ENCODE assay signal across 21 cellular contexts in the genomic region with DNA sequence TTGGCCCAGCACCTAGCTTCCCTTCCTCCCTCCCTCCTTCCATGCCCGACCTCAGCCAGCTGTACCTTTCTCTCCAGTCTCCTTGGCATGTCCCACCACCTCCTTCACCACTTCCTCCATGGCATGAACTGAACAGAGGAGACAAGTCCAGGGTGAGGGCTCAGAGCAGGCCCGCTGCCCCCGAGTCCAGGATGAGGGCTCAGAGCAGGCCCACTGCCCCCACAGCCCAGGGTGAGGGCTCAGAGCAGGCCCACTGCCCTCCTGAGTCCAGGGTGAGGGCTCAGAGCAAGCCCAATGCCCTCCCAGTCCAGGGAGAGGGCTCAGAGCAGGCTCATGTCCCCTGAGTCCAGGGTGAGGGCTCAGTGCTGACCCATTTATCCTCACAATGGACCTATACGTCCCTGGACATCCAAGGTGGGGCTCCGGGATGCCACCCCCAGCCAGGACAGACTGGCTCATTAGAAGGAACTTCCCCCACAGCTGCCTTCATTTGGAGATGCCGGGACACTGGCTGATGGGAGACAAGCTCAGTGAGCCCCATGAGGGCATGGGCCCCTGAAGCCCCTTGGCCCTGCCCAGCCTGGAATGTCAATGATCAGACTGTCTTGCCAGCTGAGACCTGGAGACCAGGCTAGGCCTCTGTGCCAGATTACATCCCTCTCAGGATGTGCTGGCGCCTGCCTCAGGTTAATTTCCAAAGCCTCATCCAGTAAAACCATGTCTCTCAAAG. TPM values are rescaled to one million over a fixed set of nuclear protein-coding genes. Genes with fewer than 3 reads are reported as not detected.
A peak's percentile ranks its signal among the peaks of the same experiment; 100 is the strongest.
DNase-seq lines count a peak whose midpoint lies in the region; ATAC-seq, FAIRE-seq and TF ChIP-seq lines count a peak whose summit lies in the region.
"Had no signal": no experiment of that assay in that cellular context is flagged by ENCODE, and none has a peak within 500 bp of the region (broad histone marks: within the 10 kb centered on the region; RNA-seq: fewer than 3 reads in every experiment).

No MANE protein-coding gene starts in this region.

- H3K4me2 ChIP-seq in HepG2 (ENCODE audit: low read depth, low read length) = no peak overlapping the region
- H3K4me2 ChIP-seq: BLaER1 treated with 17β-estradiol and CSF1 and Interleukin-3, amounts not matched to agents 10 nM and 100 nM had no signal

- in situ Hi-C loops in HepG2 (cut with HindIII; ENCODE audit: extremely low pct_ligation_motif_present, low pct_unique_long_range_greater_than_20kb) (no loop called here), ACHN (cut with HindIII; ENCODE audit: low pct_ligation_motif_present, low pct_unique_long_range_greater_than_20kb, low sequenced_read_pairs) (no loop called here)

- H2AFZ ChIP-seq in HepG2 (ENCODE audit: low read length) = no peak overlapping the region

- no peaks in the 10 kb centered on the region for H3K27me3 Mint-ChIP-seq in osteocyte (ENCODE audit: unreplicated experiment)
- H3K27me3 Mint-ChIP-seq in activated naive CD8-positive, alpha-beta T cell treated with anti-CD3 and anti-CD28 coated beads, Interleukin-2, amount 50 U/mL, for 24 hours = no peaks in the 10 kb centered on the region
- H3K27me3 Mint-ChIP-seq: B cell had no signal

- WGBS in HepG2 (ENCODE audit: low lambda C conversion rate) = 18% methylated on average over 5 of the region's 7 CpGs
- WGBS in right lobe of liver (ENCODE audit: insufficient coverage, low coverage, low lambda C conversion rate, missing lambda C conversion rate) = 73% methylated on average over 2 of the region's 7 CpGs
- 91% methylated on average over 5 of the region's 7 CpGs for WGBS in esophagus muscularis mucosa

- intact Hi-C loops in HepG2 (cut with micrococcal nuclease; ENCODE audit: unreplicated experiment) = no loop called here
- intact Hi-C loops in right lobe of liver (cut with DNase I) = no loop called here
- intact Hi-C loops in esophagus muscularis mucosa (cut with DNase I) = no loop called here

- no peaks in the 10 kb centered on the region for H4K20me1 ChIP-seq in HepG2 (ENCODE audit: insufficient read depth, low read length)
- H4K20me1 ChIP-seq: BLaER1 treated with 17β-estradiol and CSF1 and Interleukin-3, amounts not matched to agents 10 nM and 100 nM had no signal

- H3K36me3 ChIP-seq in HepG2 (replicated peaks in 1 of 2; ENCODE audit: control insufficient read depth in 1 of 2, insufficient read depth in 2 of 2, low read length in 2 of 2) (no peaks in the 10 kb centered on the region), right lobe of liver (no peaks in the 10 kb centered on the region), esophagus muscularis mucosa (no peaks in the 10 kb centered on the region)
- H3K36me3 ChIP-seq: BLaER1 treated with 17β-estradiol and CSF1 and Interleukin-3, amounts not matched to agents 10 nM and 100 nM had no signal

- H3K4me3 ChIP-seq in HepG2 (replicated peaks in 1 of 3; ENCODE audit: insufficient read depth in 1 of 3, low read depth in 2 of 3, low read length in 3 of 3) (no peak overlapping the region), right lobe of liver (no peak overlapping the region), esophagus muscularis mucosa (no peak overlapping the region)
- H3K4me3 ChIP-seq: BLaER1 treated with 17β-estradiol and CSF1 and Interleukin-3, amounts not matched to agents 10 nM and 100 nM had no signal

- TF ChIP-seq EP300 in HepG2 (IDR thresholded peaks at IDR 0.05; ENCODE audit: low read depth in 2 of 2, low read length in 2 of 2) = no peak
- TF ChIP-seq EP300 in HepG2 (CRISPR knock-in tag; IDR thresholded peaks at IDR 0.05; ENCODE audit: borderline replicate concordance) = no peak
- no peak for TF ChIP-seq EP300 in esophagus muscularis mucosa (IDR thresholded peaks at IDR 0.05)

- CTCF ChIA-PET in HepG2 (lab: Yijun Ruan, JAX; ENCODE audit: low intra/inter-chr PET ratio, low total read pairs) = no interaction called here

- H3K27me3 ChIP-seq in HepG2 (ENCODE audit: control insufficient read depth in 1 of 2, insufficient read depth in 2 of 2, low read length in 2 of 2) = no peaks in the 10 kb centered on the region; a peak in 1 of 5 replicates
- no peaks in the 10 kb centered on the region for H3K27me3 ChIP-seq in right lobe of liver
- peaks cover 0 to 7% (median 0%) of the 10 kb centered on the region in 4 donors for H3K27me3 ChIP-seq in esophagus muscularis mucosa
- H3K27me3 ChIP-seq: BLaER1 treated with 17β-estradiol and CSF1 and Interleukin-3, amounts not matched to agents 10 nM and 100 nM had no signal

- TF ChIP-seq POLR2A in HepG2 (IDR thresholded peaks at IDR 0.05; ENCODE audit: insufficient read depth in 1 of 2, low read depth in 2 of 2, low read length in 2 of 2) (no peak), right lobe of liver (IDR thresholded peaks at IDR 0.05) (no peak), esophagus muscularis mucosa (IDR thresholded peaks at IDR 0.05; ENCODE audit: low read depth) (no peak)

- TF ChIP-seq RAD21 in HepG2 (CRISPR knock-in tag; IDR thresholded peaks at IDR 0.05) = no peak

- no peak for FAIRE-seq in HepG2 (lab: Jason Lieb, UNC)
- FAIRE-seq: A204.1, D721Med, G401.6, GM12891 had no signal

- ATAC-seq in HepG2 (peak; percentile 57), right lobe of liver (no peak)
- no peak for ATAC-seq in activated naive CD8-positive, alpha-beta T cell treated with anti-CD3 and anti-CD28 coated beads, Interleukin-2, amount 50 U/mL, for 24 hours
- ATAC-seq: CD8-positive, alpha-beta T cell had no signal

- H3K27ac ChIP-seq in HepG2 (ENCODE audit: extremely low read length, insufficient read depth, low read length) = no peak overlapping the region
- no peak overlapping the region for H3K27ac ChIP-seq in right lobe of liver
- H3K27ac ChIP-seq in esophagus muscularis mucosa (replicated peaks in 1 of 4) = no peak overlapping the region
- H3K27ac ChIP-seq: BLaER1 treated with 17β-estradiol and CSF1 and Interleukin-3, amounts not matched to agents 10 nM and 100 nM; C4-2B had no signal

- TF ChIP-seq CTCF in HepG2 (CRISPR knock-in tag; IDR thresholded peaks at IDR 0.05) (no peak), right lobe of liver (IDR thresholded peaks at IDR 0.05) (no peak), esophagus muscularis mucosa (IDR thresholded peaks at IDR 0.05) (no peak), osteocyte (IDR thresholded peaks at IDR 0.05) (no peak)

- H3K4me1 ChIP-seq in HepG2 (ENCODE audit: insufficient read depth, low read length) (no peaks in the 10 kb centered on the region), right lobe of liver (no peaks in the 10 kb centered on the region), esophagus muscularis mucosa (no peaks in the 10 kb centered on the region)
- H3K4me1 ChIP-seq: BLaER1 treated with 17β-estradiol and CSF1 and Interleukin-3, amounts not matched to agents 10 nM and 100 nM; Caco-2 had no signal

- H3K79me2 ChIP-seq in HepG2 (ENCODE audit: insufficient read depth, low read length) = no peaks in the 10 kb centered on the region

- no TSS peak for BruUV-seq in HepG2 (replicated peaks; lab: Mats Ljungman, UMichigan)

- no peak overlapping the region for H3K27ac Mint-ChIP-seq in osteocyte (ENCODE audit: unreplicated experiment)
- no peak overlapping the region for H3K27ac Mint-ChIP-seq in activated naive CD8-positive, alpha-beta T cell treated with anti-CD3 and anti-CD28 coated beads, Interleukin-2, amount 50 U/mL, for 24 hours
- H3K27ac Mint-ChIP-seq: B cell; CD4-positive, alpha-beta T cell; CD8-positive, alpha-beta T cell had no signal

- H3K36me3 Mint-ChIP-seq in osteocyte (ENCODE audit: unreplicated experiment) = no peaks in the 10 kb centered on the region
- H3K36me3 Mint-ChIP-seq in activated naive CD8-positive, alpha-beta T cell treated with anti-CD3 and anti-CD28 coated beads, Interleukin-2, amount 50 U/mL, for 24 hours (ENCODE audit: low read depth) = no peaks in the 10 kb centered on the region
- H3K36me3 Mint-ChIP-seq: CD8-positive, alpha-beta T cell had no signal

- no peak for DNase-seq in HepG2 (ENCODE audit: low spot score)
- DNase-seq in right lobe of liver = no peak
- DNase-seq in esophagus muscularis mucosa (ENCODE audit: extremely low spot score) = peak; percentile 78
- peak; percentile 80 for DNase-seq in osteocyte (ENCODE audit: extremely low spot score, unreplicated experiment)
- DNase-seq in ACHN = no peak
- DNase-seq in activated naive CD8-positive, alpha-beta T cell treated with anti-CD3 and anti-CD28 coated beads, Interleukin-2, amount 50 U/mL, for 24 hours = no peak
- DNase-seq: 8988T; AML-193; Caco-2; Calu3; CD4-positive, alpha-beta T cell; CD8-positive, alpha-beta T cell; DMS79 treated with DMSO at 0.1 percent for 48 hours; GF-D8 had no signal

- H3K4me1 Mint-ChIP-seq in osteocyte (ENCODE audit: unreplicated experiment) = peaks cover 3% of the 10 kb centered on the region
- H3K4me1 Mint-ChIP-seq in activated naive CD8-positive, alpha-beta T cell treated with anti-CD3 and anti-CD28 coated beads, Interleukin-2, amount 50 U/mL, for 24 hours = no peaks in the 10 kb centered on the region
- H3K4me1 Mint-ChIP-seq: B cell had no signal

- H3K9ac ChIP-seq in HepG2 (ENCODE audit: insufficient read depth, low read depth, low read length) = no peak overlapping the region
- H3K9ac ChIP-seq: BLaER1 treated with 17β-estradiol and CSF1 and Interleukin-3, amounts not matched to agents 10 nM and 100 nM had no signal

- H3K4me3 Mint-ChIP-seq in osteocyte (ENCODE audit: unreplicated experiment) = no peak overlapping the region
- H3K4me3 Mint-ChIP-seq in activated naive CD8-positive, alpha-beta T cell treated with anti-CD3 and anti-CD28 coated beads, Interleukin-2, amount 50 U/mL, for 24 hours = no peak overlapping the region
- H3K4me3 Mint-ChIP-seq: B cell; CD4-positive, alpha-beta T cell; CD8-positive, alpha-beta T cell had no signal

- H3K9me3 ChIP-seq in HepG2 (ENCODE audit: low read length) (no peaks in the 10 kb centered on the region), right lobe of liver (no peaks in the 10 kb centered on the region), esophagus muscularis mucosa (peaks cover 0 to 4% (median 0%) of the 10 kb centered on the region in 4 donors)
- H3K9me3 ChIP-seq: Caco-2 had no signal

- peaks cover 9% of the 10 kb centered on the region for H3K9me3 Mint-ChIP-seq in osteocyte (ENCODE audit: unreplicated experiment)
- H3K9me3 Mint-ChIP-seq in activated naive CD8-positive, alpha-beta T cell treated with anti-CD3 and anti-CD28 coated beads, Interleukin-2, amount 50 U/mL, for 24 hours = no peaks in the 10 kb centered on the region
- H3K9me3 Mint-ChIP-seq: CD4-positive, alpha-beta T cell; CD8-positive, alpha-beta T cell had no signal

- POLR2A ChIA-PET in HepG2 (lab: Yijun Ruan, JAX) = no interaction called here

RNA-seq across cellular contexts. Expression of a gene that starts 30.0 kb away (rescaled TPM):
- total RNA-seq in HepG2 (2016; rRNA removed; fragmentation: Illumina TruSeq; extraction: Trizol) (5.8 and 11.0 TPM in 2 replicates), right lobe of liver (10 to 100 TPM in 2 of 6 experiments, 1 to 10 TPM in 4; 4.8 to 13.8 (median 7.5) TPM), esophagus muscularis mucosa (10 to 100 TPM in 1 of 4 donors, 1 to 10 TPM in 3; 7.5 to 14.9 (median 8.0) TPM), osteocyte (13.1 and 16.7 TPM in 2 replicates)
- 15.2 and 16.7 TPM in 2 replicates for total RNA-seq in HepG2 (2016; cell fraction: cytosol; rRNA removed; fragmentation: Illumina TruSeq; extraction: Trizol; ENCODE audit: low read depth)
- total RNA-seq in HepG2 (2016; cell fraction: insoluble cytoplasmic fraction; rRNA removed; fragmentation: Illumina TruSeq; extraction: Trizol) = 5.7 and 11.6 TPM in 2 replicates
- total RNA-seq in HepG2 (2016; cell fraction: membrane; rRNA removed; fragmentation: Illumina TruSeq; extraction: Trizol) = 8.8 and 9.7 TPM in 2 replicates
- 15.5 and 20.6 TPM in 2 replicates for total RNA-seq in HepG2 (2016; cell fraction: nucleus; rRNA removed; fragmentation: Illumina TruSeq; extraction: Trizol)
- 31.9 and 38.3 TPM in 2 replicates for polyA plus RNA-seq in HepG2 (2011; rRNA removed)
- 10.4 and 10.5 TPM in 2 replicates for polyA plus RNA-seq in HepG2 (2011; cell fraction: cytosol; rRNA removed)
- polyA plus RNA-seq in HepG2 (2011; cell fraction: nucleus; rRNA removed) = 78.2 and 88.1 TPM in 2 replicates
- 17.2 and 19.0 TPM in 2 replicates for polyA plus RNA-seq in HepG2 (2012)
- 1.7 and 2.1 TPM in 2 replicates for polyA plus RNA-seq in HepG2 (2016; cell fraction: cytosol; fragmentation: Illumina TruSeq; extraction: Trizol; ENCODE audit: low read depth)
- polyA plus RNA-seq in HepG2 (2016; cell fraction: insoluble cytoplasmic fraction; fragmentation: Illumina TruSeq; extraction: Trizol; ENCODE audit: low read depth) = 7.5 and 8.3 TPM in 2 replicates
- 3.5 and 4.2 TPM in 2 replicates for polyA plus RNA-seq in HepG2 (2016; cell fraction: membrane; fragmentation: Illumina TruSeq; extraction: Trizol; ENCODE audit: low read depth)
- 93.4 and 103 TPM in 2 replicates for polyA plus RNA-seq in HepG2 (2016; cell fraction: nucleus; fragmentation: Illumina TruSeq; extraction: Trizol; ENCODE audit: insufficient read depth, low read depth)
- polyA minus RNA-seq in HepG2 (2011; rRNA and poly(A)+ RNA removed; ENCODE audit: low replicate concordance) = 16.4 and 20.4 TPM in 2 replicates
- 4.4 and 8.4 TPM in 2 replicates for polyA minus RNA-seq in HepG2 (2011; cell fraction: cytosol; rRNA and poly(A)+ RNA removed)
- polyA minus RNA-seq in HepG2 (2011; cell fraction: nucleus; rRNA and poly(A)+ RNA removed) = 22.3 and 32.9 TPM in 2 replicates

Comparison
In these comparisons a context has a peak if more than half of its experiments do, and no peak if none do; other contexts are left out.
1. DNase-seq: peak in esophagus muscularis mucosa (single experiment) and osteocyte (single experiment); none in HepG2 (single experiment), right lobe of liver (0 of 3), ACHN (single experiment) and activated naive CD8-positive, alpha-beta T cell treated with anti-CD3 and anti-CD28 coated beads, Interleukin-2, amount 50 U/mL, for 24 hours (single experiment).